ENCODE assay signal across 25 cellular contexts in the genomic region with DNA sequence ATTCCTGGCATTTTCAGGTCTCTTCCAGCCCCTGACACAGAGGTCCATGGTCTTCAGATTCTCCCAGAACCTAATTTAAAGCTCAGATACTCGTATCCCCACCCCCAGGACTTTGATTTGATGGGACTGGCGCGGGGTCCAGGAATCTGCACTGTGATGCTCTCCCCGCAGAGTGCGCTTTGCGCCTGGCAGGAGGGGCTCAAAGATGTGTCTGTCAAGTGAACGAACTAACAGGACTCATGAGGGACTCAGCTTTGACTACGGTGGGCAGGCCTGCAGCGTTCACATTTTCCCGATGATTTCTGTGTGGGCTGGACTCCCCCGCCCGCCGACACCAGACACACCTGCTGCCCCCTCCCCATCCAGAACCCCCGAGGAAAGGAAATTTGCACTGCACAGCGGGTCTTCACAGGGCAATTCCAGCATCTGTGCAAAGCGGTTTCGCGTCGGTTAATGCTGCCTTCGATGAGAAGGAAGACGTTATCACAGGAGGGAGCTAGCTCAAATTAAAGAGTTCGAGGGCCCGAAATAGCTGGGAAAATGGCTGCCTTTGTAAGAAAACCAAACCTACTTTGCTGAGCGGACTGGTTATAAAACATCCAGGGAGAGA.
DNase-seq lines count a peak whose midpoint lies in the region; ATAC-seq, FAIRE-seq and TF ChIP-seq lines count a peak whose summit lies in the region.
"Had no signal": no experiment of that assay in that cellular context is flagged by ENCODE, and none has a peak within 500 bp of the region (broad histone marks: within the 10 kb centered on the region; RNA-seq: fewer than 3 reads in every experiment).

No MANE protein-coding gene starts in this region.

- H3K27me3 ChIP-seq in neural cell (ENCODE audit: insufficient read depth, low read depth, low read length): no peaks in the 10 kb centered on the region
- H3K27me3 ChIP-seq: BLaER1 treated with 17β-estradiol and CSF1 and Interleukin-3, amounts not matched to agents 10 nM and 100 nM; MG63 had no signal

- peaks cover 0 to 2% of the 10 kb centered on the region in 2 donors for H3K9me3 Mint-ChIP-seq in stimulated activated naive B cell treated with anti-CD40 and anti-IgM and Interleukin-4, amounts not matched to agents 10 μg/mL and 1 μg/mL and 100 μg/mL, for 72 hours
- H3K9me3 Mint-ChIP-seq: HFFc6 had no signal

- DNase-seq in GM19239 (ENCODE audit: insufficient read length, low spot score): no peak
- DNase-seq in NCI-H69 (lab: John Stamatoyannopoulos, UW): peak; percentile 85
- DNase-seq in stimulated activated naive B cell treated with anti-CD40 and anti-IgM and Interleukin-4, amounts not matched to agents 10 μg/mL and 1 μg/mL and 100 μg/mL, for 72 hours: no peak
- no peak for DNase-seq in stimulated activated CD8-positive, alpha-beta memory T cell treated with anti-CD3 and anti-CD28 coated beads, Interleukin-4, amount 100 ng/mL, for 48 hours
- DNase-seq: CD4-positive, alpha-beta T cell; GOT3; HFFc6; KG1; MG63; NCI-H1694 treated with DMSO at 0.1 percent for 48 hours; NCI-H2081; NCI-H345; NCI-H510A treated with DMSO at 0.1 percent for 48 hours; NCI-H748 treated with DMSO at 0.1 percent for 48 hours; SK-N-SH had no signal

- H2AFZ ChIP-seq in neural cell (ENCODE audit: low read depth, low read length): no peak overlapping the region

- peak overlapping the region; percentile 41 for H3K27ac ChIP-seq in neural cell (ENCODE audit: low read length)
- H3K27ac ChIP-seq: BLaER1 treated with 17β-estradiol and CSF1 and Interleukin-3, amounts not matched to agents 10 nM and 100 nM had no signal

- ATAC-seq in stimulated activated naive B cell treated with anti-CD40 and anti-IgM and Interleukin-4, amounts not matched to agents 10 μg/mL and 1 μg/mL and 100 μg/mL, for 72 hours (replicated peaks): no peak
- ATAC-seq in GM19463 (IDR thresholded peaks at IDR 0.05; ENCODE audit: unreplicated experiment) (no peak), GM21529 (IDR thresholded peaks at IDR 0.05; ENCODE audit: unreplicated experiment) (no peak)

- no peak overlapping the region for H3K9ac ChIP-seq in neural cell (ENCODE audit: low read length)
- H3K9ac ChIP-seq: BLaER1 treated with 17β-estradiol and CSF1 and Interleukin-3, amounts not matched to agents 10 nM and 100 nM; SK-N-SH had no signal

- H3K4me3 Mint-ChIP-seq in stimulated activated naive B cell treated with anti-CD40 and anti-IgM and Interleukin-4, amounts not matched to agents 10 μg/mL and 1 μg/mL and 100 μg/mL, for 72 hours: no peak overlapping the region
- H3K4me3 Mint-ChIP-seq: CD4-positive, alpha-beta T cell; HFFc6 had no signal

- no peak overlapping the region for H3K4me3 ChIP-seq in neural cell (ENCODE audit: low read length)
- H3K4me3 ChIP-seq: BLaER1 treated with 17β-estradiol and CSF1 and Interleukin-3, amounts not matched to agents 10 nM and 100 nM; HAP-1; MG63 had no signal

- H3K4me2 ChIP-seq in neural cell (ENCODE audit: low read length): no peak overlapping the region
- H3K4me2 ChIP-seq: BLaER1 treated with 17β-estradiol and CSF1 and Interleukin-3, amounts not matched to agents 10 nM and 100 nM; SK-N-SH had no signal

- H3F3A ChIP-seq in neural cell (ENCODE audit: insufficient read depth, low read length, poor library complexity, severe bottlenecking): no peaks in the 10 kb centered on the region

- H3K27ac Mint-ChIP-seq in stimulated activated naive B cell treated with anti-CD40 and anti-IgM and Interleukin-4, amounts not matched to agents 10 μg/mL and 1 μg/mL and 100 μg/mL, for 72 hours: peak overlapping the region; percentile 56
- H3K27ac Mint-ChIP-seq: CD4-positive, alpha-beta T cell; HFFc6 had no signal

- no peaks in the 10 kb centered on the region for H4K20me1 ChIP-seq in neural cell (ENCODE audit: insufficient read depth)

- no peak for TF ChIP-seq RAD21 in neural cell (conservative IDR thresholded peaks at IDR 0.05)

- peak; percentile 8 for FAIRE-seq in GM19239 (lab: Jason Lieb, UNC)
- FAIRE-seq: A204.1, D721Med, GM18507, HTR-8/SVneo, RCC 7860 had no signal

- H3K9me2 ChIP-seq in neural cell (ENCODE audit: insufficient read depth, low read length): no peaks in the 10 kb centered on the region

- no peaks in the 10 kb centered on the region for H3K9me3 ChIP-seq in neural cell (ENCODE audit: low read length)
- H3K9me3 ChIP-seq: BLaER1 treated with 17β-estradiol and CSF1 and Interleukin-3, amounts not matched to agents 10 nM and 100 nM; HAP-1; MG63; SK-N-SH had no signal

- TF ChIP-seq CTCF in neural cell (IDR thresholded peaks at IDR 0.05; ENCODE audit: poor library complexity, severe bottlenecking): no peak

- peaks cover 23% of the 10 kb centered on the region in 2 donors for H3K4me1 Mint-ChIP-seq in stimulated activated naive B cell treated with anti-CD40 and anti-IgM and Interleukin-4, amounts not matched to agents 10 μg/mL and 1 μg/mL and 100 μg/mL, for 72 hours

- peaks cover 7 to 17% of the 10 kb centered on the region in 2 donors for H3K36me3 Mint-ChIP-seq in stimulated activated naive B cell treated with anti-CD40 and anti-IgM and Interleukin-4, amounts not matched to agents 10 μg/mL and 1 μg/mL and 100 μg/mL, for 72 hours

- H3K79me2 ChIP-seq in neural cell (replicated peaks; ENCODE audit: insufficient read depth, low read length): no peaks in the 10 kb centered on the region

- no peak for TF ChIP-seq EP300 in neural cell (conservative IDR thresholded peaks at IDR 0.05; ENCODE audit: poor library complexity, severe bottlenecking)

- H3K27me3 Mint-ChIP-seq in stimulated activated naive B cell treated with anti-CD40 and anti-IgM and Interleukin-4, amounts not matched to agents 10 μg/mL and 1 μg/mL and 100 μg/mL, for 72 hours: no peaks in the 10 kb centered on the region

- H3K36me3 ChIP-seq in neural cell (ENCODE audit: insufficient read depth, low read length): no peaks in the 10 kb centered on the region
- H3K36me3 ChIP-seq: BLaER1 treated with 17β-estradiol and CSF1 and Interleukin-3, amounts not matched to agents 10 nM and 100 nM; HAP-1; MG63 had no signal

TF ChIP-seq in neural cell, 6 proteins besides CTCF, POLR2A, EP300 and RAD21:
- TF ChIP-seq POLR2AphosphoS5 (IDR thresholded peaks at IDR 0.05) (peak; percentile 59), TAF1 (IDR thresholded peaks at IDR 0.05; ENCODE audit: low read depth) (no peak), MXI1 (conservative IDR thresholded peaks at IDR 0.05; ENCODE audit: poor library complexity, severe bottlenecking) (no peak), SMC3 (conservative IDR thresholded peaks at IDR 0.05; ENCODE audit: poor library complexity) (no peak), EZH2 (IDR thresholded peaks at IDR 0.05; ENCODE audit: borderline replicate concordance, insufficient read depth, low read length, poor library complexity, severe bottlenecking) (no peak)
- TF ChIP-seq, protein P1, sequence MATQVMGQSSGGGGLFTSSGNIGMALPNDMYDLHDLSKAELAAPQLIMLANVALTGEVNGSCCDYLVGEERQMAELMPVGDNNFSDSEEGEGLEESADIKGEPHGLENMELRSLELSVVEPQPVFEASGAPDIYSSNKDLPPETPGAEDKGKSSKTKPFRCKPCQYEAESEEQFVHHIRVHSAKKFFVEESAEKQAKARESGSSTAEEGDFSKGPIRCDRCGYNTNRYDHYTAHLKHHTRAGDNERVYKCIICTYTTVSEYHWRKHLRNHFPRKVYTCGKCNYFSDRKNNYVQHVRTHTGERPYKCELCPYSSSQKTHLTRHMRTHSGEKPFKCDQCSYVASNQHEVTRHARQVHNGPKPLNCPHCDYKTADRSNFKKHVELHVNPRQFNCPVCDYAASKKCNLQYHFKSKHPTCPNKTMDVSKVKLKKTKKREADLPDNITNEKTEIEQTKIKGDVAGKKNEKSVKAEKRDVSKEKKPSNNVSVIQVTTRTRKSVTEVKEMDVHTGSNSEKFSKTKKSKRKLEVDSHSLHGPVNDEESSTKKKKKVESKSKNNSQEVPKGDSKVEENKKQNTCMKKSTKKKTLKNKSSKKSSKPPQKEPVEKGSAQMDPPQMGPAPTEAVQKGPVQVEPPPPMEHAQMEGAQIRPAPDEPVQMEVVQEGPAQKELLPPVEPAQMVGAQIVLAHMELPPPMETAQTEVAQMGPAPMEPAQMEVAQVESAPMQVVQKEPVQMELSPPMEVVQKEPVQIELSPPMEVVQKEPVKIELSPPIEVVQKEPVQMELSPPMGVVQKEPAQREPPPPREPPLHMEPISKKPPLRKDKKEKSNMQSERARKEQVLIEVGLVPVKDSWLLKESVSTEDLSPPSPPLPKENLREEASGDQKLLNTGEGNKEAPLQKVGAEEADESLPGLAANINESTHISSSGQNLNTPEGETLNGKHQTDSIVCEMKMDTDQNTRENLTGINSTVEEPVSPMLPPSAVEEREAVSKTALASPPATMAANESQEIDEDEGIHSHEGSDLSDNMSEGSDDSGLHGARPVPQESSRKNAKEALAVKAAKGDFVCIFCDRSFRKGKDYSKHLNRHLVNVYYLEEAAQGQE (IDR thresholded peaks at IDR 0.05; ENCODE audit: borderline replicate concordance): no peak
TF ChIP-seq in neural cell: peak in this region for 1.
